In the genomic region with DNA sequence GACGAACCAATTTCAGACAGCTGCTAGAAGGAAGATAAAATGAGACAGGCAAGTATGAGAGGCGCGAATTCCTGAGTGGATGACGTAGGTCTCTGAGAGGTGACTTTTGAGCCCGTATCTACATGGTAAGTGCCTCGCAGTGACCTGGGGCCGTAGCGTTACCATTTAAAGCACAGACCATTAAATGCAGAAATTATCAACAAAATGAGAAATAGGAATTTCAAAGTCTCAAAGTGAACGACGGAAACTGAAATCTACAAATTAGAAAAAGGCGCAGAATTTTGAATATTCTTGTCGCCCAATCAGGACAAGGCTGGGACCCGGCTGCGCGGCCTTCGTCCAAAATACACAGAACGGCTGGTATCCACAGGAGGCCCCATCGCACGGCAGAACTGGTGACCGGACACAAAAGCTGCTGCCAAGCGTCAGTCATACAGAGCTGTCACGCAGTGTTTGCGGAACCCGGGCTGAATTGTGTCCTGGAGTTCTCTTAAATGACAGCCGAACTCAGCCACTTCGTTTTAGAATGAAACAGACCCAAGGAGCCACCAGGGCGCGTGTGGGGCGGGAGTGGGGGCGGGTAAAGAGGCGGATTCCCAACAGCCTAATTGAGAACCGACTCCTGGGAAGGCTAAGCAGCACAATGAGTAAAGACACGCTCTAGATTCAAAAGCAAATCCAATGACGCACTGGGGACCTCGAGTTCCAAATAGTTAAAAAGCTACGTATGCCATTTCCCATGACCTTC, we compare ENCODE assay signal across 1 cellular context.
A peak's percentile ranks its signal among the peaks of the same experiment; 100 is the strongest.
TF ChIP-seq lines count a peak whose summit lies in the region.

No MANE protein-coding gene starts in this region.

TF ChIP-seq in K562, 482 proteins besides CTCF, POLR2A, EP300 and RAD21 (continued from another document):
- TF ChIP-seq MXI1 (IDR thresholded peaks at IDR 0.05; ENCODE audit: low read depth, low read length) (peak; percentile 65; the same call in 1 of the 2 replicates), ZNF316 (IDR thresholded peaks at IDR 0.05) (no peak), ZBTB8A (IDR thresholded peaks at IDR 0.05; ENCODE audit: partially characterized antibody) (no peak), TCFL5 (CRISPR knock-in tag; conservative IDR thresholded peaks at IDR 0.05) (no peak), PHF8 (IDR thresholded peaks at IDR 0.05; ENCODE audit: borderline replicate concordance, low read length) (no peak; the same call in 1 of the 2 replicates), NFE2L1 (tag; IDR thresholded peaks at IDR 0.05; ENCODE audit: borderline replicate concordance, low read depth) (no peak), POLR2B (IDR thresholded peaks at IDR 0.05; ENCODE audit: low read depth, partially characterized antibody) (peak; percentile 13), RBM14 (IDR thresholded peaks at IDR 0.05; ENCODE audit: borderline replicate concordance, insufficient read depth, low read depth, low read length) (no peak), MYC (IDR thresholded peaks at IDR 0.05; ENCODE audit: low read depth, low read length) (no peak), MYC (CRISPR knock-in tag; IDR thresholded peaks at IDR 0.05; ENCODE audit: borderline replicate concordance, low read depth) (no peak), L3MBTL2 (IDR thresholded peaks at IDR 0.05) (peak; percentile 11; the same call in 1 of the 2 replicates), RAD51 (IDR thresholded peaks at IDR 0.05; ENCODE audit: borderline replicate concordance, low read depth) (no peak), ATF1 (CRISPR knock-in tag; IDR thresholded peaks at IDR 0.05) (no peak), ATF1 (tag; IDR thresholded peaks at IDR 0.05) (peak; percentile 87), NEUROD1 (IDR thresholded peaks at IDR 0.05; ENCODE audit: borderline replicate concordance, low read depth, low read length, partially characterized antibody) (peak; percentile 7), HMG20B (CRISPR knock-in tag; IDR thresholded peaks at IDR 0.05) (no peak), EP400 (IDR thresholded peaks at IDR 0.05) (no peak; the same call in 1 of the 2 replicates), ZSCAN29 (IDR thresholded peaks at IDR 0.05) (no peak), NR3C1 (CRISPR knock-in tag; IDR thresholded peaks at IDR 0.05) (no peak)
- TF ChIP-seq, protein P1, sequence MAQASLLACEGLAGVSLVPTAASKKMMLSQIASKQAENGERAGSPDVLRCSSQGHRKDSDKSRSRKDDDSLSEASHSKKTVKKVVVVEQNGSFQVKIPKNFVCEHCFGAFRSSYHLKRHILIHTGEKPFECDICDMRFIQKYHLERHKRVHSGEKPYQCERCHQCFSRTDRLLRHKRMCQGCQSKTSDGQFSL (CRISPR knock-in tag; IDR thresholded peaks at IDR 0.05): no peak
- TF ChIP-seq, protein P1 (tag; IDR thresholded peaks at IDR 0.05): no peak
- TF ChIP-seq, protein P2, sequence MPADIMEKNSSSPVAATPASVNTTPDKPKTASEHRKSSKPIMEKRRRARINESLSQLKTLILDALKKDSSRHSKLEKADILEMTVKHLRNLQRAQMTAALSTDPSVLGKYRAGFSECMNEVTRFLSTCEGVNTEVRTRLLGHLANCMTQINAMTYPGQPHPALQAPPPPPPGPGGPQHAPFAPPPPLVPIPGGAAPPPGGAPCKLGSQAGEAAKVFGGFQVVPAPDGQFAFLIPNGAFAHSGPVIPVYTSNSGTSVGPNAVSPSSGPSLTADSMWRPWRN (IDR thresholded peaks at IDR 0.05; ENCODE audit: low read depth): no peak
